Comparison of ENCODE assay signal across 21 cellular contexts in genomic region chr14:33655421-33655820, GRCh38.
DNase-seq lines count a peak whose midpoint lies in the region; FAIRE-seq and TF ChIP-seq lines count a peak whose summit lies in the region.
"Had no signal": no experiment of that assay in that cellular context is flagged by ENCODE, and none has a peak within 500 bp of the region (broad histone marks: within the 10 kb centered on the region; RNA-seq: fewer than 3 reads in every experiment).

No MANE protein-coding gene starts in this region.

- intact Hi-C loops in posterior vena cava (cut with DNase I): no loop called here

- TF ChIP-seq POLR2A in H54 (IDR thresholded peaks at IDR 0.05; ENCODE audit: low read depth, low read length): no peak

- H3K4me3 ChIP-seq in choroid plexus epithelial cell (ENCODE audit: low read depth, low read length) (no peak overlapping the region), foreskin fibroblast (ENCODE audit: low read depth in 1 of 2, low read length in 2 of 2) (no peak overlapping the region)
- H3K4me3 ChIP-seq: Peyer's patch, SJCRH30 had no signal

- TF ChIP-seq CTCF in choroid plexus epithelial cell (conservative IDR thresholded peaks at IDR 0.05; ENCODE audit: low read depth, low read length) (no peak), foreskin fibroblast (IDR thresholded peaks at IDR 0.05; ENCODE audit: low read depth, low read length) (no peak)

- DNase-seq in EH (ENCODE audit: low read depth) (peak; percentile 38), M059J (ENCODE audit: low read depth) (peak; percentile 48), choroid plexus epithelial cell (ENCODE audit: low read depth) (peak; percentile 23), iris pigment epithelial cell (ENCODE audit: low read depth) (peak; percentile 43), cerebellar cortex (ENCODE audit: low spot score) (no peak), foreskin fibroblast (no peak), posterior vena cava (ENCODE audit: low spot score) (no peak), H54 (ENCODE audit: insufficient read length, low spot score) (no peak)
- DNase-seq: DMS53, H9, HFFc6, KG1, NCI-H1105, NCI-H2029 treated with DMSO at 0.1 percent for 48 hours, NCI-H2171, NCI-H345, NCI-H524, NCI-H774, Peyer's patch, SJCRH30 had no signal

- FAIRE-seq in H54 (lab: Jason Lieb, UNC): no peak
- FAIRE-seq: HepG2 had no signal

Comparison
In these comparisons a context has a peak if more than half of its experiments do, and no peak if none do; other contexts are left out.
1. DNase-seq: peak in EH (single experiment), M059J (single experiment), choroid plexus epithelial cell (single experiment) and iris pigment epithelial cell (single experiment); none in cerebellar cortex (single experiment), foreskin fibroblast (0 of 2), posterior vena cava (single experiment) and H54 (single experiment).